ENCODE assay signal across 2 cellular contexts in the genomic region with DNA sequence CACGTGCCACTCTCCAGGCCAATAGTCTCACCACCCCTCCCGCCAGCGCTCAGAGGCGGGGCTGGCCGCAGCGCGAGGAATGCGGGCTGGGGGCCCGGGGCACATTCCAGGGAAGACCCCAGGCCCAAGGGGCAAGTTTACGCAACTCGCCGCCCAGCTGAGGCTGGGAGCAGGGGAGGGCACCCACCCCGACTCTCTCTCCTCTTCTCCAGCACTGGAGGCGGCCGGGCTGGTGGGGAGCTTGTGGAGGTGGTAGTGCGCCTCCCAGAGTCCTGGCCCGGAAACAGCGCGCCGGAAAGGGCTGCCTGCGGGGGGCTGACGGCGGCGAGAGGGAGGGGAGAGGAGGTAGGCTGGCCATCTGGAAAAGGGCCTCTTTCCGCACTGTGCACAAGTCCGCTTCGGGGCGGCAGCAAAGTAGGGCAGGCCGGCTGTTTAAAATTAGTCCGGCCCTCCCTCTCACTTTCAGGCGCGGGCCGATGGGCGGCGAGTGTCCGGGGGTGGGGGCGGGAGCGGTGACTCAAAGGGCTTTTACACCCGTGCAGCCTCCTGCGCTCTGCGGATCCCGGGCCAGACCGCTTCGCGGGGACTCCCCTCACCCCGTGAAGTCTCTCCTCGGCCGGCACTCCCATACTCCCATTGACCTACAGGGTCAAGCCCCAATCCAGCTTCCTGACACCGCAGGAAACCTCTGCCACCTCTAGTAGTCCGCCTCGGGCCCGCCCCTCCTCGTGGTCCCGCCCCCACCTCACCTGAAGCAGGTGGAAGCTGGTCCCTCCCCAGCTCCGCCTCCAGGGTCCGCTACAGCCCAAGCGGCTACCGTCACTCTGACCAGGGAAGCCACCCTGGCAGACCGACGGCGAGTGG.
TF ChIP-seq lines count a peak whose summit lies in the region.

No MANE protein-coding gene starts in this region.

TF ChIP-seq in HCT116, 20 proteins besides CTCF, POLR2A, EP300 and RAD21:
- TF ChIP-seq POLR2AphosphoS5 (IDR thresholded peaks at IDR 0.05; ENCODE audit: low read depth, low read length): peak; percentile 87
- TF ChIP-seq YY1 (IDR thresholded peaks at IDR 0.05; ENCODE audit: extremely low read depth, insufficient replicate concordance, low read depth, low read length): peak; percentile 19
- TF ChIP-seq TCF7L2 (IDR thresholded peaks at IDR 0.05; ENCODE audit: borderline replicate concordance, extremely low read depth, insufficient read depth, insufficient read length): peak; percentile 73
- no peak for TF ChIP-seq SIN3A (IDR thresholded peaks at IDR 0.05; ENCODE audit: low read depth)
- peak; percentile 37; the same call in 1 of the 2 replicates for TF ChIP-seq ZFX (IDR thresholded peaks at IDR 0.05)

TF ChIP-seq in HepG2, 621 proteins besides CTCF, POLR2A, EP300 and RAD21 (continues in another document):
- 0 out of 2 replicates have a peak, but pooled peaks have one; percentile 81 for TF ChIP-seq ZMAT3 (CRISPR knock-in tag; conservative IDR thresholded peaks at IDR 0.05)
- TF ChIP-seq, protein P1, sequence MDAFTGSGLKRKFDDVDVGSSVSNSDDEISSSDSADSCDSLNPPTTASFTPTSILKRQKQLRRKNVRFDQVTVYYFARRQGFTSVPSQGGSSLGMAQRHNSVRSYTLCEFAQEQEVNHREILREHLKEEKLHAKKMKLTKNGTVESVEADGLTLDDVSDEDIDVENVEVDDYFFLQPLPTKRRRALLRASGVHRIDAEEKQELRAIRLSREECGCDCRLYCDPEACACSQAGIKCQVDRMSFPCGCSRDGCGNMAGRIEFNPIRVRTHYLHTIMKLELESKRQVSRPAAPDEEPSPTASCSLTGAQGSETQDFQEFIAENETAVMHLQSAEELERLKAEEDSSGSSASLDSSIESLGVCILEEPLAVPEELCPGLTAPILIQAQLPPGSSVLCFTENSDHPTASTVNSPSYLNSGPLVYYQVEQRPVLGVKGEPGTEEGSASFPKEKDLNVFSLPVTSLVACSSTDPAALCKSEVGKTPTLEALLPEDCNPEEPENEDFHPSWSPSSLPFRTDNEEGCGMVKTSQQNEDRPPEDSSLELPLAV (CRISPR knock-in tag; conservative IDR thresholded peaks at IDR 0.05; ENCODE audit: low read depth): no peak
- no peak; the same call in 1 of the 2 replicates for TF ChIP-seq EEA1 (CRISPR knock-in tag; IDR thresholded peaks at IDR 0.05; ENCODE audit: borderline replicate concordance)
- TF ChIP-seq TBP (CRISPR knock-in tag; IDR thresholded peaks at IDR 0.05): no peak
- TF ChIP-seq KIAA2018 (CRISPR knock-in tag; IDR thresholded peaks at IDR 0.05; ENCODE audit: borderline replicate concordance): no peak
- TF ChIP-seq KMT2A (CRISPR knock-in tag; IDR thresholded peaks at IDR 0.05): no peak; the same call in 1 of the 2 replicates
- TF ChIP-seq ZBTB34 (CRISPR knock-in tag; IDR thresholded peaks at IDR 0.05): peak; percentile 82
- peak; percentile 25; the same call in 1 of the 2 replicates for TF ChIP-seq ZFP82 (CRISPR knock-in tag; IDR thresholded peaks at IDR 0.05; ENCODE audit: borderline replicate concordance)
- no peak for TF ChIP-seq ZBTB37 (CRISPR knock-in tag; IDR thresholded peaks at IDR 0.05)
- no peak; the same call in 1 of the 2 replicates for TF ChIP-seq RFX5 (IDR thresholded peaks at IDR 0.05; ENCODE audit: low read depth, low read length)
- 0 out of 2 replicates have a peak, but pooled peaks have one; percentile 25 for TF ChIP-seq ZSCAN12 (CRISPR knock-in tag; IDR thresholded peaks at IDR 0.05)
- peak; percentile 98 for TF ChIP-seq FOXC1 (CRISPR knock-in tag; IDR thresholded peaks at IDR 0.05; ENCODE audit: borderline replicate concordance)
- TF ChIP-seq ARNTL (CRISPR knock-in tag; IDR thresholded peaks at IDR 0.05): peak; percentile 95
- TF ChIP-seq ZNF44 (CRISPR knock-in tag; IDR thresholded peaks at IDR 0.05): peak; percentile 81; the same call in 1 of the 2 replicates
- no peak for TF ChIP-seq LRRFIP1 (CRISPR knock-in tag; conservative IDR thresholded peaks at IDR 0.05)
- TF ChIP-seq FLYWCH1 (CRISPR knock-in tag; IDR thresholded peaks at IDR 0.05): peak; percentile 75; the same call in 1 of the 2 replicates
- TF ChIP-seq ATF2 (CRISPR knock-in tag; IDR thresholded peaks at IDR 0.05): peak; percentile 94
- TF ChIP-seq DPF2 (CRISPR knock-in tag; IDR thresholded peaks at IDR 0.05; ENCODE audit: borderline replicate concordance, low read depth): peak; percentile 85
- no peak for TF ChIP-seq CREM (IDR thresholded peaks at IDR 0.05)
- no peak for TF ChIP-seq CREM (CRISPR knock-in tag; IDR thresholded peaks at IDR 0.05)
- no peak for TF ChIP-seq GTF2F1 (IDR thresholded peaks at IDR 0.05; ENCODE audit: low read length)
- no peak; the same call in 1 of the 2 replicates for TF ChIP-seq ZBTB26 (CRISPR knock-in tag; IDR thresholded peaks at IDR 0.05; ENCODE audit: borderline replicate concordance)
- peak; percentile 25 for TF ChIP-seq CCAR2 (optimal IDR thresholded peaks at IDR 0.05; ENCODE audit: low read depth, low read length)
- TF ChIP-seq, protein P2, sequence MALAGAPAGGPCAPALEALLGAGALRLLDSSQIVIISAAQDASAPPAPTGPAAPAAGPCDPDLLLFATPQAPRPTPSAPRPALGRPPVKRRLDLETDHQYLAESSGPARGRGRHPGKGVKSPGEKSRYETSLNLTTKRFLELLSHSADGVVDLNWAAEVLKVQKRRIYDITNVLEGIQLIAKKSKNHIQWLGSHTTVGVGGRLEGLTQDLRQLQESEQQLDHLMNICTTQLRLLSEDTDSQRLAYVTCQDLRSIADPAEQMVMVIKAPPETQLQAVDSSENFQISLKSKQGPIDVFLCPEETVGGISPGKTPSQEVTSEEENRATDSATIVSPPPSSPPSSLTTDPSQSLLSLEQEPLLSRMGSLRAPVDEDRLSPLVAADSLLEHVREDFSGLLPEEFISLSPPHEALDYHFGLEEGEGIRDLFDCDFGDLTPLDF (CRISPR knock-in tag; IDR thresholded peaks at IDR 0.05): peak; percentile 78; the same call in 1 of the 2 replicates
- TF ChIP-seq IRF2 (CRISPR knock-in tag; IDR thresholded peaks at IDR 0.05): no peak; the same call in 1 of the 2 replicates
- no peak for TF ChIP-seq SOX13 (IDR thresholded peaks at IDR 0.05)
- peak in 1 of 2 experiments; percentile 83; a peak in 2 of 4 replicates for TF ChIP-seq SOX13 (CRISPR knock-in tag; conservative IDR thresholded peaks at IDR 0.05 in 1 of 2, IDR thresholded peaks at IDR 0.05 in 1 of 2)
- TF ChIP-seq JDP2 (CRISPR knock-in tag; IDR thresholded peaks at IDR 0.05; ENCODE audit: borderline replicate concordance): 0 out of 2 replicates have a peak, but pooled peaks have one; percentile 25
- TF ChIP-seq ZNF674 (CRISPR knock-in tag; IDR thresholded peaks at IDR 0.05; ENCODE audit: low read depth): 0 out of 2 replicates have a peak, but pooled peaks have one; percentile 82
- TF ChIP-seq CENPX (CRISPR knock-in tag; IDR thresholded peaks at IDR 0.05): no peak
